Comparison of ENCODE assay signal across 36 cellular contexts in the genomic region with DNA sequence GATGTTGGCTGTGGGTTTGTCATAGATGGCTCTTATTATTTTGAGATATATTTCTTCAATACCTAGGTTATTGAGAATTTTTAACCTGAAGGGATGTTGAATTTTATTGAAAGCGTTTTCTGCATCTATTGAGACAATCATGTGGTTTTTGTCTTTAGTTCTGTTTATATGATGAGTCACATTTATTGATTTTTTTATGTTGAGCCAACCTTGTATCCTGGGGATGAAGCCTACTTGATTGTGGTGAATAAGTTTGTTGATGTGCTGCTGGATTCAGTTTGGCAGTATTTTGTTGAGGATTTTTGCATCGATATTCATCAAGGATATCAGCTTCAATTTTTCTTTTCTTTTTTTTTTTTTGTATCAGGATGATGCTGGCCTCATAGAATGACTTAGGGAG.
"Had no signal": no experiment of that assay in that cellular context is flagged by ENCODE, and none has a peak within 500 bp of the region (broad histone marks: within the 10 kb centered on the region; RNA-seq: fewer than 3 reads in every experiment).

No MANE protein-coding gene starts in this region.

- H3K27me3 ChIP-seq: ascending aorta, cardiac muscle cell had no signal

- H3K4me3 Mint-ChIP-seq: activated CD4-positive, alpha-beta memory T cell treated with anti-CD3 and anti-CD28 coated beads, Interleukin-2, amount 10 ng/mL, durations not matched to agents 7 days and 5 days; activated CD4-positive, alpha-beta T cell treated with anti-CD3 and anti-CD28 coated beads for 36 hours; activated CD4-positive, alpha-beta T cell treated with anti-CD3 and anti-CD28 coated beads, Interleukin-2, amount 10 ng/mL, durations not matched to agents 7 days and 5 days; activated CD8-positive, alpha-beta memory T cell treated with anti-CD3 and anti-CD28 coated beads, Interleukin-2, amount 10 ng/mL, durations not matched to agents 7 days and 5 days; activated CD8-positive, alpha-beta T cell treated with anti-CD3 and anti-CD28 coated beads, Interleukin-2, amount 10 ng/mL, durations not matched to agents 7 days and 5 days; activated naive CD4-positive, alpha-beta T cell treated with anti-CD3 and anti-CD28 coated beads, Interleukin-2, amount 10 ng/mL, durations not matched to agents 7 days and 5 days; activated naive CD4-positive, alpha-beta T cell treated with anti-CD3 and anti-CD28 coated beads, Interleukin-2, amount 50 U/mL, for 24 hours; activated naive CD8-positive, alpha-beta T cell; activated naive CD8-positive, alpha-beta T cell treated with anti-CD3 and anti-CD28 coated beads, Interleukin-2, amount 10 ng/mL, durations not matched to agents 7 days and 5 days; activated naive CD8-positive, alpha-beta T cell treated with anti-CD3 and anti-CD28 coated beads, Interleukin-2, amount 50 U/mL, for 24 hours; activated T-cell treated with anti-CD3 and anti-CD28 coated beads, Interleukin-2, amount 50 U/mL, for 24 hours; brain; central memory CD8-positive, alpha-beta T cell; T-helper 1 cell treated with Interleukin-12 subunit alpha and Interleukin-12 subunit beta and Interleukin-4 antibody, amounts not matched to agents 30 μg/mL and 1 μg/mL, for 36 hours; T-helper 2 cell treated with Interferon-gamma antibody and Interleukin-4, amounts not matched to agents 5 μg/mL and 100 μg/mL, for 36 hours had no signal

- H3K27ac ChIP-seq: ascending aorta, cardiac muscle cell, VCaP had no signal

- H3K27me3 Mint-ChIP-seq: activated CD4-positive, alpha-beta memory T cell treated with anti-CD3 and anti-CD28 coated beads, Interleukin-2, amount 10 ng/mL, durations not matched to agents 7 days and 5 days; activated CD4-positive, alpha-beta T cell treated with anti-CD3 and anti-CD28 coated beads for 36 hours; activated CD4-positive, alpha-beta T cell treated with anti-CD3 and anti-CD28 coated beads, Interleukin-2, amount 10 ng/mL, durations not matched to agents 7 days and 5 days; activated CD8-positive, alpha-beta memory T cell treated with anti-CD3 and anti-CD28 coated beads, Interleukin-2, amount 10 ng/mL, durations not matched to agents 7 days and 5 days; activated naive CD4-positive, alpha-beta T cell treated with anti-CD3 and anti-CD28 coated beads, Interleukin-2, amount 10 ng/mL, durations not matched to agents 7 days and 5 days; activated naive CD4-positive, alpha-beta T cell treated with anti-CD3 and anti-CD28 coated beads, Interleukin-2, amount 50 U/mL, for 24 hours; activated naive CD8-positive, alpha-beta T cell; activated naive CD8-positive, alpha-beta T cell treated with anti-CD3 and anti-CD28 coated beads, Interleukin-2, amount 10 ng/mL, durations not matched to agents 7 days and 5 days; activated naive CD8-positive, alpha-beta T cell treated with anti-CD3 and anti-CD28 coated beads, Interleukin-2, amount 50 U/mL, for 24 hours; activated T-cell treated with anti-CD3 and anti-CD28 coated beads, Interleukin-2, amount 50 U/mL, for 24 hours; brain; central memory CD8-positive, alpha-beta T cell had no signal

- H3K36me3 ChIP-seq: ascending aorta, cardiac muscle cell had no signal

- DNase-seq: activated CD4-positive, alpha-beta memory T cell treated with anti-CD3 and anti-CD28 coated beads, Interleukin-2, amount 10 ng/mL, durations not matched to agents 7 days and 5 days; activated CD4-positive, alpha-beta T cell treated with anti-CD3 and anti-CD28 coated beads for 1 hour; activated CD4-positive, alpha-beta T cell treated with anti-CD3 and anti-CD28 coated beads for 36 hours; activated CD4-positive, alpha-beta T cell treated with anti-CD3 and anti-CD28 coated beads for 48 hours; activated CD4-positive, alpha-beta T cell treated with anti-CD3 and anti-CD28 coated beads, Interleukin-2, amount 10 ng/mL, durations not matched to agents 7 days and 5 days; activated CD4-positive, alpha-beta T cell treated with anti-CD3 and anti-CD28 coated beads, Interleukin-2, amount 50 U/mL, for 48 hours; activated CD4-positive, CD25-positive, alpha-beta regulatory T cell; activated CD8-positive, alpha-beta memory T cell treated with anti-CD3 and anti-CD28 coated beads for 24 hours; activated CD8-positive, alpha-beta memory T cell treated with anti-CD3 and anti-CD28 coated beads, Interleukin-2, amount 10 ng/mL, durations not matched to agents 7 days and 5 days; activated CD8-positive, alpha-beta memory T cell treated with anti-CD3 and anti-CD28 coated beads, Interleukin-2, amount 50 U/mL, for 48 hours; activated CD8-positive, alpha-beta T cell treated with anti-CD3 and anti-CD28 coated beads, Interleukin-2, amount 10 ng/mL, durations not matched to agents 7 days and 5 days; activated effector memory CD4-positive, alpha-beta T cell treated with Interleukin-2 at 50 U/mL for 16 hours; activated gamma-delta T cell; activated naive CD4-positive, alpha-beta T cell treated with anti-CD3 and anti-CD28 coated beads, Interleukin-2, amount 10 ng/mL, durations not matched to agents 7 days and 5 days; activated naive CD4-positive, alpha-beta T cell treated with Interleukin-2 at 50 U/mL for 16 hours; activated naive CD8-positive, alpha-beta T cell treated with anti-CD3 and anti-CD28 coated beads, Interleukin-2, amount 10 ng/mL, durations not matched to agents 7 days and 5 days; activated naive CD8-positive, alpha-beta T cell treated with anti-CD3 and anti-CD28 coated beads, Interleukin-2, amount 50 U/mL, for 24 hours; activated T-cell treated with anti-CD3 and anti-CD28 coated beads, Interleukin-2, amount 50 U/mL, for 24 hours; activated T-cell treated with anti-CD3 and anti-CD28 coated beads, Interleukin-2, amount 50 U/mL, for 48 hours; amygdala; anterior cingulate cortex; caudate nucleus; cerebellar nuclear complex; T-helper 2 cell; T-helper 9 cell had no signal

- H3K36me3 Mint-ChIP-seq: activated naive CD4-positive, alpha-beta T cell treated with anti-CD3 and anti-CD28 coated beads, Interleukin-2, amount 10 ng/mL, durations not matched to agents 7 days and 5 days; activated naive CD4-positive, alpha-beta T cell treated with anti-CD3 and anti-CD28 coated beads, Interleukin-2, amount 50 U/mL, for 24 hours had no signal

- ATAC-seq: activated CD4-positive, alpha-beta T cell treated with anti-CD3 and anti-CD28 coated beads for 36 hours; activated CD4-positive, CD25-positive, alpha-beta regulatory T cell treated with anti-CD3 and anti-CD28 coated beads, Interleukin-2, amount 50 U/mL, for 24 hours; activated CD8-positive, alpha-beta memory T cell treated with anti-CD3 and anti-CD28 coated beads, Interleukin-2, amount 10 ng/mL, durations not matched to agents 7 days and 5 days; activated CD8-positive, alpha-beta T cell treated with anti-CD3 and anti-CD28 coated beads, Interleukin-2, amount 10 ng/mL, durations not matched to agents 7 days and 5 days; activated naive CD8-positive, alpha-beta T cell treated with anti-CD3 and anti-CD28 coated beads, Interleukin-2, amount 50 U/mL, for 24 hours had no signal

- H3K4me1 Mint-ChIP-seq: activated CD4-positive, alpha-beta memory T cell treated with anti-CD3 and anti-CD28 coated beads, Interleukin-2, amount 10 ng/mL, durations not matched to agents 7 days and 5 days; activated CD4-positive, alpha-beta T cell treated with anti-CD3 and anti-CD28 coated beads for 36 hours; activated CD4-positive, alpha-beta T cell treated with anti-CD3 and anti-CD28 coated beads, Interleukin-2, amount 10 ng/mL, durations not matched to agents 7 days and 5 days; activated CD8-positive, alpha-beta memory T cell treated with anti-CD3 and anti-CD28 coated beads, Interleukin-2, amount 10 ng/mL, durations not matched to agents 7 days and 5 days; activated naive CD4-positive, alpha-beta T cell treated with anti-CD3 and anti-CD28 coated beads, Interleukin-2, amount 10 ng/mL, durations not matched to agents 7 days and 5 days; activated naive CD4-positive, alpha-beta T cell treated with anti-CD3 and anti-CD28 coated beads, Interleukin-2, amount 50 U/mL, for 24 hours; activated naive CD8-positive, alpha-beta T cell treated with anti-CD3 and anti-CD28 coated beads, Interleukin-2, amount 10 ng/mL, durations not matched to agents 7 days and 5 days; activated naive CD8-positive, alpha-beta T cell treated with anti-CD3 and anti-CD28 coated beads, Interleukin-2, amount 50 U/mL, for 24 hours; central memory CD8-positive, alpha-beta T cell had no signal

- H3K4me1 ChIP-seq: ascending aorta had no signal

- H3K27ac Mint-ChIP-seq: activated CD4-positive, alpha-beta memory T cell treated with anti-CD3 and anti-CD28 coated beads, Interleukin-2, amount 10 ng/mL, durations not matched to agents 7 days and 5 days; activated CD4-positive, alpha-beta T cell treated with anti-CD3 and anti-CD28 coated beads for 36 hours; activated CD4-positive, alpha-beta T cell treated with anti-CD3 and anti-CD28 coated beads, Interleukin-2, amount 10 ng/mL, durations not matched to agents 7 days and 5 days; activated CD8-positive, alpha-beta memory T cell treated with anti-CD3 and anti-CD28 coated beads, Interleukin-2, amount 10 ng/mL, durations not matched to agents 7 days and 5 days; activated CD8-positive, alpha-beta T cell treated with anti-CD3 and anti-CD28 coated beads, Interleukin-2, amount 10 ng/mL, durations not matched to agents 7 days and 5 days; activated naive CD4-positive, alpha-beta T cell treated with anti-CD3 and anti-CD28 coated beads, Interleukin-2, amount 10 ng/mL, durations not matched to agents 7 days and 5 days; activated naive CD4-positive, alpha-beta T cell treated with anti-CD3 and anti-CD28 coated beads, Interleukin-2, amount 50 U/mL, for 24 hours; activated naive CD8-positive, alpha-beta T cell; activated naive CD8-positive, alpha-beta T cell treated with anti-CD3 and anti-CD28 coated beads, Interleukin-2, amount 10 ng/mL, durations not matched to agents 7 days and 5 days; activated naive CD8-positive, alpha-beta T cell treated with anti-CD3 and anti-CD28 coated beads, Interleukin-2, amount 50 U/mL, for 24 hours; activated T-cell treated with anti-CD3 and anti-CD28 coated beads, Interleukin-2, amount 50 U/mL, for 24 hours; activated T-helper 2 cell treated with anti-CD3 and anti-CD28 coated beads, Interferon-gamma antibody, Interleukin-2, Interleukin-4, amounts not matched to agents 10 μg/mL and 5 μg/mL and 100 μg/mL, durations not matched to agents 14 hours and 24 hours and 36 hours; brain; T-helper 1 cell treated with Interleukin-12 subunit alpha and Interleukin-12 subunit beta and Interleukin-4 antibody, amounts not matched to agents 30 μg/mL and 1 μg/mL, for 36 hours; T-helper 2 cell treated with Interferon-gamma antibody and Interleukin-4, amounts not matched to agents 5 μg/mL and 100 μg/mL, for 36 hours had no signal

- H3K9me3 Mint-ChIP-seq: activated naive CD4-positive, alpha-beta T cell treated with anti-CD3 and anti-CD28 coated beads, Interleukin-2, amount 50 U/mL, for 24 hours had no signal

- H3K4me3 ChIP-seq: ascending aorta, cardiac muscle cell had no signal
